In the genomic region with DNA sequence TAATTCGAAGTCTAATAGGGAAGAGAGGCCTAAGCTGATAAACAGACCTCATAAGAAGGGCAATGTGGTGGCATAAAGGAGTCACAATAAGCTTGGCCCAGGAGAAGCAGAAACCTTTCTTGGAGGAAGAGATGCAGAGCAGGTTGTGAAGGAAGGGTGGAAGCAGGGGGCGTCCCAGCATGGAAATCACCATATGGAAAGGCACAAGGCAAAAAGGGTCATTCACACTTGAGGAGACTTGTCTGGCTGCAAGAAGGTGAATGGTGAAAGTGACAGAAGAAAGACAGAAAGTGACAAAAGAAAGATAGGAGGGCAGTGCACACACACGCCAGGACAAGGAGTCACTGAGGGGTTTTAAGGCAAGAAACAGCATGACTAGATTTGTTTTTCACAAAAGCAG, we compare ENCODE assay signal across 19 cellular contexts.
"Had no signal": no experiment of that assay in that cellular context is flagged by ENCODE, and none has a peak within 500 bp of the region (broad histone marks: within the 10 kb centered on the region; RNA-seq: fewer than 3 reads in every experiment).

No MANE protein-coding gene starts in this region.

- H3K27me3 Mint-ChIP-seq: memory B cell had no signal

- H3K36me3 ChIP-seq: ovary had no signal

- DNase-seq: dermis blood vessel endothelial cell; foreskin melanocyte; heart right ventricle; hypothalamus; immature natural killer cell; left cardiac atrium; left ventricle myocardium inferior; lower lobe of right lung; natural killer cell; nucleus accumbens; ovary; right cardiac atrium; small intestine; stimulated activated CD4-positive, alpha-beta T cell treated with anti-CD3 and anti-CD28 coated beads, Interleukin-12 subunit alpha, Interleukin-12 subunit beta, amount 100 ng/mL, for 4 hours; stimulated activated naive CD4-positive, alpha-beta T cell treated with Interleukin-2 at 50 U/mL for 16 hours; trophoblast cell had no signal

- H3K36me3 Mint-ChIP-seq: natural killer cell had no signal

- H3K4me3 Mint-ChIP-seq: immature natural killer cell, memory B cell, mesothelial cell of epicardium, natural killer cell, neural crest cell had no signal

- H3K4me1 Mint-ChIP-seq: immature natural killer cell, mesothelial cell of epicardium had no signal

- H3K27ac Mint-ChIP-seq: memory B cell, mesothelial cell of epicardium had no signal

- H3K9me3 ChIP-seq: heart right ventricle, left ventricle myocardium inferior, lower lobe of right lung, ovary had no signal

- H3K4me3 ChIP-seq: heart right ventricle, left ventricle myocardium inferior, lower lobe of right lung, ovary had no signal

- H3K27ac ChIP-seq: heart right ventricle, left ventricle myocardium inferior, lower lobe of right lung, ovary had no signal

- H3K4me1 ChIP-seq: left ventricle myocardium inferior, lower lobe of right lung had no signal

- H3K27me3 ChIP-seq: heart right ventricle, ovary had no signal

- ATAC-seq: heart right ventricle, left cardiac atrium, lower lobe of right lung, natural killer cell, right cardiac atrium had no signal

- H3K9me3 Mint-ChIP-seq: immature natural killer cell, memory B cell, mesothelial cell of epicardium, natural killer cell, neural crest cell had no signal
